28 cellular contexts compared by ENCODE assay signal in genomic region chr7:81903115-81903514, GRCh38.
DNase-seq lines count a peak whose midpoint lies in the region; ATAC-seq and TF ChIP-seq lines count a peak whose summit lies in the region.
"Had no signal": no experiment of that assay in that cellular context is flagged by ENCODE, and none has a peak within 500 bp of the region (broad histone marks: within the 10 kb centered on the region; RNA-seq: fewer than 3 reads in every experiment).

No MANE protein-coding gene starts in this region.

- no peak overlapping the region for H3K23ac ChIP-seq in mesendoderm (ENCODE audit: low read length)

- no peak overlapping the region for H4K5ac ChIP-seq in mesendoderm (ENCODE audit: low read length)

- no peak overlapping the region for H3K27ac Mint-ChIP-seq in activated T-helper 17 cell treated with anti-CD3 and anti-CD28 coated beads, Interleukin-2, amount 50 U/mL, for 72 hours
- H3K27ac Mint-ChIP-seq: activated CD4-positive, alpha-beta T cell treated with anti-CD3 and anti-CD28 coated beads, Interleukin-2, amount 10 ng/mL, durations not matched to agents 24 days and 14 days; activated naive CD8-positive, alpha-beta T cell; CD8-positive, alpha-beta memory T cell; naive thymus-derived CD8-positive, alpha-beta T cell; progenitor cell of endocrine pancreas; stimulated activated naive CD8-positive, alpha-beta T cell treated with anti-CD3 and anti-CD28 coated beads, Interleukin-15, Interleukin-2, amounts not matched to agents 100 ng/mL and 50 ng/mL, for 24 hours; T-helper 2 cell treated with Interferon-gamma antibody and Interleukin-4, amounts not matched to agents 5 μg/mL and 100 μg/mL, for 36 hours had no signal

- H3K79me2 ChIP-seq in OCI-LY1 (ENCODE audit: insufficient read depth, low read length) (no peaks in the 10 kb centered on the region), mesendoderm (ENCODE audit: control insufficient read depth, insufficient read depth, low read length) (no peaks in the 10 kb centered on the region)

- H3K4me1 ChIP-seq in OCI-LY1 (ENCODE audit: insufficient read depth, low read length, severe bottlenecking) (peaks cover 15% of the 10 kb centered on the region), mesendoderm (ENCODE audit: control insufficient read depth, low read depth, low read length) (peaks cover 3% of the 10 kb centered on the region)
- H3K4me1 ChIP-seq: breast epithelium, right lobe of liver had no signal

- H4K8ac ChIP-seq in mesendoderm (ENCODE audit: low read depth, low read length): no peak overlapping the region

- no peaks in the 10 kb centered on the region for H3K36me3 Mint-ChIP-seq in activated T-helper 17 cell treated with anti-CD3 and anti-CD28 coated beads, Interleukin-2, amount 50 U/mL, for 72 hours (ENCODE audit: low read depth)
- H3K36me3 Mint-ChIP-seq: activated naive CD8-positive, alpha-beta T cell; CD8-positive, alpha-beta memory T cell; naive thymus-derived CD8-positive, alpha-beta T cell had no signal

- H3F3A ChIP-seq in OCI-LY1 (ENCODE audit: insufficient read depth, low read length): no peaks in the 10 kb centered on the region

- no peaks in the 10 kb centered on the region for H3K27me3 Mint-ChIP-seq in activated T-helper 17 cell treated with anti-CD3 and anti-CD28 coated beads, Interleukin-2, amount 50 U/mL, for 72 hours
- H3K27me3 Mint-ChIP-seq: activated CD4-positive, alpha-beta T cell treated with anti-CD3 and anti-CD28 coated beads, Interleukin-2, amount 10 ng/mL, durations not matched to agents 24 days and 14 days; activated naive CD8-positive, alpha-beta T cell; CD8-positive, alpha-beta memory T cell; naive thymus-derived CD8-positive, alpha-beta T cell; progenitor cell of endocrine pancreas; stimulated activated naive CD8-positive, alpha-beta T cell treated with anti-CD3 and anti-CD28 coated beads, Interleukin-15, Interleukin-2, amounts not matched to agents 100 ng/mL and 50 ng/mL, for 24 hours had no signal

- H3K27ac ChIP-seq in OCI-LY1 (ENCODE audit: low read depth, low read length, poor library complexity, severe bottlenecking) (peak overlapping the region; percentile 5), mesendoderm (ENCODE audit: low read depth, low read length) (no peak overlapping the region)
- H3K27ac ChIP-seq: breast epithelium, right lobe of liver, thoracic aorta, WERI-Rb-1 had no signal

- H2BK15ac ChIP-seq in mesendoderm (replicated peaks; ENCODE audit: low read depth): no peak overlapping the region

- no peak overlapping the region for H2AFZ ChIP-seq in OCI-LY1 (ENCODE audit: low read length)

- H3K4me3 ChIP-seq in OCI-LY1 (ENCODE audit: low read depth, low read length, poor library complexity, severe bottlenecking) (no peak overlapping the region), mesendoderm (ENCODE audit: low read length) (no peak overlapping the region)
- H3K4me3 ChIP-seq: breast epithelium, K562, right lobe of liver, thoracic aorta had no signal

- no peak overlapping the region for H3K4ac ChIP-seq in mesendoderm (ENCODE audit: low read depth, low read length)

- H3K9me2 ChIP-seq in OCI-LY1 (ENCODE audit: low read depth, low read length): no peaks in the 10 kb centered on the region

- peak overlapping the region; percentile 42 for H3K56ac ChIP-seq in mesendoderm (ENCODE audit: low read length)

- no peak overlapping the region for H3K4me3 Mint-ChIP-seq in activated T-helper 17 cell treated with anti-CD3 and anti-CD28 coated beads, Interleukin-2, amount 50 U/mL, for 72 hours
- H3K4me3 Mint-ChIP-seq: activated CD4-positive, alpha-beta T cell treated with anti-CD3 and anti-CD28 coated beads, Interleukin-2, amount 10 ng/mL, durations not matched to agents 24 days and 14 days; activated naive CD8-positive, alpha-beta T cell; CD8-positive, alpha-beta memory T cell; naive thymus-derived CD8-positive, alpha-beta T cell; stimulated activated naive CD8-positive, alpha-beta T cell treated with anti-CD3 and anti-CD28 coated beads, Interleukin-15, Interleukin-2, amounts not matched to agents 100 ng/mL and 50 ng/mL, for 24 hours; T-helper 2 cell treated with Interferon-gamma antibody and Interleukin-4, amounts not matched to agents 5 μg/mL and 100 μg/mL, for 36 hours had no signal

- ATAC-seq in GM18870 (IDR thresholded peaks at IDR 0.05; ENCODE audit: unreplicated experiment) (peak; percentile 19), HG03159 (IDR thresholded peaks at IDR 0.05; ENCODE audit: unreplicated experiment) (no peak)
- ATAC-seq in activated T-helper 17 cell treated with anti-CD3 and anti-CD28 coated beads, Interleukin-2, amount 50 U/mL, for 72 hours (replicated peaks): no peak
- ATAC-seq: K562; naive thymus-derived CD8-positive, alpha-beta T cell; right lobe of liver had no signal

- H3K4me1 Mint-ChIP-seq in activated T-helper 17 cell treated with anti-CD3 and anti-CD28 coated beads, Interleukin-2, amount 50 U/mL, for 72 hours: no peaks in the 10 kb centered on the region
- H3K4me1 Mint-ChIP-seq: activated CD4-positive, alpha-beta T cell treated with anti-CD3 and anti-CD28 coated beads, Interleukin-2, amount 10 ng/mL, durations not matched to agents 24 days and 14 days; CD8-positive, alpha-beta memory T cell had no signal

- H4K20me1 ChIP-seq in OCI-LY1 (ENCODE audit: insufficient read depth, low read length): no peaks in the 10 kb centered on the region

- peaks cover 17% of the 10 kb centered on the region for H3K9me3 Mint-ChIP-seq in activated T-helper 17 cell treated with anti-CD3 and anti-CD28 coated beads, Interleukin-2, amount 50 U/mL, for 72 hours

- no peak for TF ChIP-seq CTCF in OCI-LY1 (IDR thresholded peaks at IDR 0.05; ENCODE audit: low read length)

- H3K4me2 ChIP-seq in OCI-LY1 (ENCODE audit: low read length): no peak overlapping the region
- H3K4me2 ChIP-seq in mesendoderm (ENCODE audit: low read length): no peak overlapping the region

- H3K18ac ChIP-seq in mesendoderm (ENCODE audit: low read length): no peak overlapping the region

- peak overlapping the region; percentile 11 for H2AK5ac ChIP-seq in mesendoderm (ENCODE audit: low read length)

- DNase-seq in HT1080 (ENCODE audit: low read depth) (peak; percentile 23), mesendoderm (no peak), retina (no peak)
- DNase-seq: activated CD4-positive, alpha-beta T cell treated with anti-CD3 and anti-CD28 coated beads, Interleukin-2, amount 10 ng/mL, durations not matched to agents 24 days and 14 days; activated effector memory CD4-positive, alpha-beta T cell treated with Interleukin-2 at 50 U/mL for 16 hours; CD8-positive, alpha-beta memory T cell; DMS 273 treated with DMSO at 0.1 percent for 48 hours; foreskin melanocyte; naive thymus-derived CD8-positive, alpha-beta T cell; NCI-H1436; NCI-H2081 treated with DMSO at 0.1 percent for 48 hours; NCI-H2227 treated with DMSO at 0.1 percent for 48 hours; NCI-H526 treated with DMSO at 0.1 percent for 48 hours; nucleus accumbens; right lobe of liver; stimulated activated CD8-positive, alpha-beta memory T cell treated with anti-CD3 and anti-CD28 coated beads, Interleukin-4, amount 100 ng/mL, for 48 hours; WERI-Rb-1 had no signal

- no CpG with 5 or more reads among the region's 2 CpGs for WGBS in mesendoderm (ENCODE audit: extremely low coverage, insufficient coverage, low lambda C conversion rate)

- H3K9me3 ChIP-seq in OCI-LY1 (ENCODE audit: low read length): peaks cover 16% of the 10 kb centered on the region; the same call in 1 of the 2 replicates
- H3K9me3 ChIP-seq: right lobe of liver, thoracic aorta had no signal

- H3K79me1 ChIP-seq in mesendoderm (ENCODE audit: low read length): no peaks in the 10 kb centered on the region

- H3K9ac ChIP-seq in OCI-LY1 (ENCODE audit: low read length): no peak overlapping the region
- H3K9ac ChIP-seq in mesendoderm (ENCODE audit: low read length): no peak overlapping the region

- no peak overlapping the region for H2BK120ac ChIP-seq in mesendoderm (ENCODE audit: low read depth, low read length)

- H3K27me3 ChIP-seq in OCI-LY1 (ENCODE audit: insufficient read depth, low read length): no peaks in the 10 kb centered on the region
- H3K27me3 ChIP-seq in mesendoderm (ENCODE audit: insufficient read depth, low read length, poor library complexity): no peaks in the 10 kb centered on the region
- H3K27me3 ChIP-seq: breast epithelium, right lobe of liver had no signal

- H3K36me3 ChIP-seq in OCI-LY1 (ENCODE audit: insufficient read depth, low read length) (no peaks in the 10 kb centered on the region), mesendoderm (ENCODE audit: control insufficient read depth, insufficient read depth, low read length) (no peaks in the 10 kb centered on the region)
- H3K36me3 ChIP-seq: breast epithelium, right lobe of liver, thoracic aorta, WERI-Rb-1 had no signal

- H2BK5ac ChIP-seq in mesendoderm (ENCODE audit: low read length): peak overlapping the region; percentile 41
